In genomic region chr15:89746386-89746974, GRCh38 we compare ENCODE assay signal across 18 cellular contexts. TPM values are rescaled to one million over a fixed set of nuclear protein-coding genes. Genes with fewer than 3 reads are reported as not detected.
A peak's percentile ranks its signal among the peaks of the same experiment; 100 is the strongest.
DNase-seq lines count a peak whose midpoint lies in the region; FAIRE-seq and TF ChIP-seq lines count a peak whose summit lies in the region.
"Had no signal": no experiment of that assay in that cellular context is flagged by ENCODE, and none has a peak within 500 bp of the region (broad histone marks: within the 10 kb centered on the region; RNA-seq: fewer than 3 reads in every experiment).

No MANE protein-coding gene starts in this region.

- DNase-seq in astrocyte of the hippocampus (ENCODE audit: low read depth, low spot score): peak; percentile 18
- DNase-seq in mesendoderm: peak; percentile 34
- no peak for DNase-seq in stimulated activated CD4-positive, alpha-beta T cell treated with anti-CD3 and anti-CD28 coated beads, Interleukin-12 subunit alpha, Interleukin-12 subunit beta, amount 100 ng/mL, for 4 hours
- DNase-seq in osteocyte (ENCODE audit: extremely low spot score, unreplicated experiment): no peak
- no peak for DNase-seq in GM12891 (ENCODE audit: insufficient read length, low spot score)
- DNase-seq: CD4-positive, alpha-beta memory T cell; GF-D8; GOT3; HFFc6; NCI-H1436; NCI-H2029; NCI-H446; NCI-H69; PC-9; SJCRH30 had no signal

- no CpG with 5 or more reads among the region's 14 CpGs for WGBS in mesendoderm (ENCODE audit: extremely low coverage, insufficient coverage, low lambda C conversion rate)

- no peaks in the 10 kb centered on the region for H3K9me3 ChIP-seq in ES-I3 (ENCODE audit: control insufficient read depth, insufficient read depth, low read length)
- H3K9me3 ChIP-seq: SJCRH30 had no signal

- H3K9ac ChIP-seq in ES-I3 (ENCODE audit: low read depth, low read length): peak overlapping the region; percentile 34; the same call in 1 of the 2 replicates
- H3K9ac ChIP-seq in mesendoderm (ENCODE audit: low read length): peak overlapping the region; percentile 62

- TF ChIP-seq CTCF in 22Rv1 (IDR thresholded peaks at IDR 0.05): no peak
- TF ChIP-seq CTCF in osteocyte (IDR thresholded peaks at IDR 0.05): no peak

- H3K4ac ChIP-seq in mesendoderm (ENCODE audit: low read depth, low read length): no peak overlapping the region

- peak overlapping the region; percentile 24 for H3K4me2 ChIP-seq in mesendoderm (ENCODE audit: low read length)

- H2BK120ac ChIP-seq in mesendoderm (ENCODE audit: low read depth, low read length): no peak overlapping the region

- H3K36me3 ChIP-seq in ES-I3 (ENCODE audit: insufficient read depth, low read length): no peaks in the 10 kb centered on the region
- H3K36me3 ChIP-seq in mesendoderm (ENCODE audit: control insufficient read depth, insufficient read depth, low read length): no peaks in the 10 kb centered on the region
- H3K36me3 ChIP-seq: SJCRH30 had no signal

- H3K27ac Mint-ChIP-seq in osteocyte (ENCODE audit: unreplicated experiment): no peak overlapping the region
- H3K27ac Mint-ChIP-seq: CD4-positive, alpha-beta memory T cell; HFFc6 had no signal

- peaks cover 9% of the 10 kb centered on the region for H3K4me1 ChIP-seq in ES-I3 (ENCODE audit: insufficient read depth, low read length)
- H3K4me1 ChIP-seq in mesendoderm (ENCODE audit: control insufficient read depth, low read depth, low read length): peaks cover 8% of the 10 kb centered on the region
- H3K4me1 ChIP-seq: SJCRH30 had no signal

- no peak overlapping the region for H3K4me3 ChIP-seq in mesendoderm (ENCODE audit: low read length)
- H3K4me3 ChIP-seq: PC-9, SJCRH30 had no signal

- no peak overlapping the region for H4K8ac ChIP-seq in mesendoderm (ENCODE audit: low read depth, low read length)

- no peaks in the 10 kb centered on the region for H3K36me3 Mint-ChIP-seq in osteocyte (ENCODE audit: unreplicated experiment)
- H3K36me3 Mint-ChIP-seq: CD4-positive, alpha-beta memory T cell had no signal

- peak overlapping the region; percentile 83 for H3K56ac ChIP-seq in mesendoderm (ENCODE audit: low read length)

- TF ChIP-seq POLR2A in GM12891 (IDR thresholded peaks at IDR 0.05; ENCODE audit: low read depth, low read length): no peak

- H3K9me3 Mint-ChIP-seq in osteocyte (ENCODE audit: unreplicated experiment): no peaks in the 10 kb centered on the region
- H3K9me3 Mint-ChIP-seq: HFFc6 had no signal

- peaks cover 3% of the 10 kb centered on the region for H3K4me1 Mint-ChIP-seq in osteocyte (ENCODE audit: unreplicated experiment)

- peaks cover 8% of the 10 kb centered on the region for H3K27me3 ChIP-seq in mesendoderm (ENCODE audit: insufficient read depth, low read length, poor library complexity)

- no peaks in the 10 kb centered on the region for H3K27me3 Mint-ChIP-seq in osteocyte (ENCODE audit: unreplicated experiment)

- H3K18ac ChIP-seq in mesendoderm (ENCODE audit: low read length): no peak overlapping the region

- H3K27ac ChIP-seq in 22Rv1 (peak overlapping the region; percentile 42; the same call in 1 of the 2 replicates), mesendoderm (ENCODE audit: low read depth, low read length) (no peak overlapping the region)
- H3K27ac ChIP-seq: PC-9, SJCRH30 had no signal

- peaks cover 13% of the 10 kb centered on the region for H3K79me2 ChIP-seq in mesendoderm (ENCODE audit: control insufficient read depth, insufficient read depth, low read length)

- no peak overlapping the region for H2BK15ac ChIP-seq in mesendoderm (replicated peaks; ENCODE audit: low read depth)

- H2AK5ac ChIP-seq in mesendoderm (ENCODE audit: low read length): no peak overlapping the region

- no peak for FAIRE-seq in GM12891 (lab: Jason Lieb, UNC)

- H3K4me3 Mint-ChIP-seq in osteocyte (ENCODE audit: unreplicated experiment): no peak overlapping the region
- H3K4me3 Mint-ChIP-seq: CD4-positive, alpha-beta memory T cell; HFFc6 had no signal

- no peak overlapping the region for H2BK5ac ChIP-seq in mesendoderm (ENCODE audit: low read length)

- peaks cover 2% of the 10 kb centered on the region for H3K79me1 ChIP-seq in mesendoderm (ENCODE audit: low read length)

- H4K5ac ChIP-seq in mesendoderm (ENCODE audit: low read length): no peak overlapping the region

- peak overlapping the region; percentile 95 for H3K23ac ChIP-seq in mesendoderm (ENCODE audit: low read length)

TF ChIP-seq in GM12891, 5 proteins besides CTCF, POLR2A, EP300 and RAD21:
- no peak for TF ChIP-seq PAX5 (IDR thresholded peaks at IDR 0.05; ENCODE audit: insufficient read depth, low read length, severe bottlenecking)
- no peak for TF ChIP-seq SPI1 (IDR thresholded peaks at IDR 0.05; ENCODE audit: low read depth, low read length)
- TF ChIP-seq TAF1 (IDR thresholded peaks at IDR 0.05; ENCODE audit: low read depth, low read length): no peak

RNA-seq across cellular contexts. Expression of gene MESP1, which starts 4.6 kb away (rescaled TPM):
- polyA plus RNA-seq in mesendoderm (2013, experiment 1 of 2): 0.65 TPM
- polyA plus RNA-seq in mesendoderm (2013, experiment 2 of 2): 0.43 TPM
- 2.1 and 2.2 TPM in 2 replicates for total RNA-seq in osteocyte
- 0.62 TPM for polyA plus RNA-seq in GM12891 (2012; ENCODE audit: low read depth, missing spikeins)
- total RNA-seq: SJCRH30 had no signal

RNA-seq across cellular contexts. Expression of gene MESP2, which starts 29.7 kb away (rescaled TPM):
- polyA plus RNA-seq in mesendoderm (2013, experiment 1 of 2): 0.56 TPM
- polyA plus RNA-seq in mesendoderm (2013, experiment 2 of 2): 0.38 TPM
- not detected in 2 replicates for total RNA-seq in osteocyte
- polyA plus RNA-seq in GM12891 (2012; ENCODE audit: low read depth, missing spikeins): not detected
- total RNA-seq: CD4-positive, alpha-beta memory T cell; SJCRH30 had no signal
- polyA plus RNA-seq: CD4-positive, alpha-beta memory T cell had no signal

RNA-seq across cellular contexts. Expression of gene WDR93, which starts 55.9 kb away (rescaled TPM):
- 0.03 TPM for polyA plus RNA-seq in mesendoderm (2013, experiment 1 of 2)
- not detected for polyA plus RNA-seq in mesendoderm (2013, experiment 2 of 2)
- 0.19 TPM in 1 of 2 replicates, not detected in the other for total RNA-seq in osteocyte
- 0.04 TPM for polyA plus RNA-seq in GM12891 (2012; ENCODE audit: low read depth, missing spikeins)
- total RNA-seq: A673; CD4-positive, alpha-beta memory T cell; SJCRH30 had no signal
- polyA plus RNA-seq: CD4-positive, alpha-beta memory T cell had no signal

RNA-seq across cellular contexts. Expression of gene PEX11A, which starts 55.9 kb away (rescaled TPM):
- 0.72 TPM for polyA plus RNA-seq in mesendoderm (2013, experiment 1 of 2)
- polyA plus RNA-seq in mesendoderm (2013, experiment 2 of 2): 0.90 TPM
- total RNA-seq in osteocyte: 4.6 and 5.6 TPM in 2 replicates
- 1.6 TPM for polyA plus RNA-seq in GM12891 (2012; ENCODE audit: low read depth, missing spikeins)

Comparison
In these comparisons a context has a peak if more than half of its experiments do, and no peak if none do; other contexts are left out.
1. DNase-seq: peak in astrocyte of the hippocampus (single experiment) and mesendoderm (single experiment); none in stimulated activated CD4-positive, alpha-beta T cell treated with anti-CD3 and anti-CD28 coated beads, Interleukin-12 subunit alpha, Interleukin-12 subunit beta, amount 100 ng/mL, for 4 hours (single experiment), osteocyte (single experiment) and GM12891 (single experiment).